ENCODE assay signal across 1 cellular context in genomic region chr5:94249430-94249829, GRCh38.
TF ChIP-seq lines count a peak whose summit lies in the region.

No MANE protein-coding gene starts in this region.

TF ChIP-seq in WTC11, 78 proteins besides CTCF, POLR2A, EP300 and RAD21 (continued from another document):
- TF ChIP-seq, protein P1, sequence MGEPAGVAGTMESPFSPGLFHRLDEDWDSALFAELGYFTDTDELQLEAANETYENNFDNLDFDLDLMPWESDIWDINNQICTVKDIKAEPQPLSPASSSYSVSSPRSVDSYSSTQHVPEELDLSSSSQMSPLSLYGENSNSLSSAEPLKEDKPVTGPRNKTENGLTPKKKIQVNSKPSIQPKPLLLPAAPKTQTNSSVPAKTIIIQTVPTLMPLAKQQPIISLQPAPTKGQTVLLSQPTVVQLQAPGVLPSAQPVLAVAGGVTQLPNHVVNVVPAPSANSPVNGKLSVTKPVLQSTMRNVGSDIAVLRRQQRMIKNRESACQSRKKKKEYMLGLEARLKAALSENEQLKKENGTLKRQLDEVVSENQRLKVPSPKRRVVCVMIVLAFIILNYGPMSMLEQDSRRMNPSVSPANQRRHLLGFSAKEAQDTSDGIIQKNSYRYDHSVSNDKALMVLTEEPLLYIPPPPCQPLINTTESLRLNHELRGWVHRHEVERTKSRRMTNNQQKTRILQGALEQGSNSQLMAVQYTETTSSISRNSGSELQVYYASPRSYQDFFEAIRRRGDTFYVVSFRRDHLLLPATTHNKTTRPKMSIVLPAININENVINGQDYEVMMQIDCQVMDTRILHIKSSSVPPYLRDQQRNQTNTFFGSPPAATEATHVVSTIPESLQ (CRISPR knock-in tag; IDR thresholded peaks at IDR 0.05): no peak
- TF ChIP-seq, protein P2, sequence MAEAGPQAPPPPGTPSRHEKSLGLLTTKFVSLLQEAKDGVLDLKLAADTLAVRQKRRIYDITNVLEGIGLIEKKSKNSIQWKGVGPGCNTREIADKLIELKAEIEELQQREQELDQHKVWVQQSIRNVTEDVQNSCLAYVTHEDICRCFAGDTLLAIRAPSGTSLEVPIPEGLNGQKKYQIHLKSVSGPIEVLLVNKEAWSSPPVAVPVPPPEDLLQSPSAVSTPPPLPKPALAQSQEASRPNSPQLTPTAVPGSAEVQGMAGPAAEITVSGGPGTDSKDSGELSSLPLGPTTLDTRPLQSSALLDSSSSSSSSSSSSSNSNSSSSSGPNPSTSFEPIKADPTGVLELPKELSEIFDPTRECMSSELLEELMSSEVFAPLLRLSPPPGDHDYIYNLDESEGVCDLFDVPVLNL (CRISPR knock-in tag; IDR thresholded peaks at IDR 0.05; ENCODE audit: borderline replicate concordance, low read depth): no peak
